ENCODE assay signal across 8 cellular contexts in genomic region chr1:201348211-201348566, GRCh38. TPM values are rescaled to one million over a fixed set of nuclear protein-coding genes. Genes with fewer than 3 reads are reported as not detected.
DNase-seq lines count a peak whose midpoint lies in the region; ATAC-seq and TF ChIP-seq lines count a peak whose summit lies in the region.

No MANE protein-coding gene starts in this region.

- H3K9me3 Mint-ChIP-seq in stimulated activated naive CD8-positive, alpha-beta T cell treated with anti-CD3 and anti-CD28 coated beads, Interleukin-15, amount 100 ng/mL, for 72 hours: no peaks in the 10 kb centered on the region

- no peaks in the 10 kb centered on the region for H3K36me3 ChIP-seq in BJ (ENCODE audit: control insufficient read depth, insufficient read depth, low read length)

- H3K27me3 Mint-ChIP-seq in stimulated activated naive CD8-positive, alpha-beta T cell treated with anti-CD3 and anti-CD28 coated beads, Interleukin-15, amount 100 ng/mL, for 72 hours: peaks cover 18% of the 10 kb centered on the region

- CTCF ChIA-PET in BJ (lab: Yijun Ruan, JAX): interaction anchor here (0.5 to 7.7 kb wide), 30 partner anchors 12 to 218 kb away, joined by 3 to 136 read pairs (median 5); partner anchors contain the start of gene LAD1

- H3K4me3 Mint-ChIP-seq in stimulated activated naive CD8-positive, alpha-beta T cell treated with anti-CD3 and anti-CD28 coated beads, Interleukin-15, amount 100 ng/mL, for 72 hours: no peak overlapping the region

- no peaks in the 10 kb centered on the region for H3K4me1 Mint-ChIP-seq in stimulated activated naive CD8-positive, alpha-beta T cell treated with anti-CD3 and anti-CD28 coated beads, Interleukin-15, amount 100 ng/mL, for 72 hours

- peak; percentile 68 for ATAC-seq in stimulated activated naive CD8-positive, alpha-beta T cell treated with anti-CD3 and anti-CD28 coated beads, Interleukin-15, amount 100 ng/mL, for 72 hours
- no peak for ATAC-seq in esophagus mucosa
- ATAC-seq in GM19397 (IDR thresholded peaks at IDR 0.05; ENCODE audit: unreplicated experiment): no peak

- H3K4me3 ChIP-seq in BJ (ENCODE audit: low read depth, low read length): no peak overlapping the region

- TF ChIP-seq CTCF in BJ (IDR thresholded peaks at IDR 0.05; ENCODE audit: insufficient read depth, low read depth, low read length) (peak; percentile 78), GM20000 (IDR thresholded peaks at IDR 0.05; ENCODE audit: extremely low read depth, missing control alignments) (peak; percentile 52)

- DNase-seq in BJ (ENCODE audit: low read depth) (no peak), GM20000 (ENCODE audit: low spot score) (peak; percentile 71), NCI-H2227 (lab: John Stamatoyannopoulos, UW; ENCODE audit: unreplicated experiment) (peak; percentile 76), amniotic epithelial cell (ENCODE audit: low read depth) (peak; percentile 15), iPS-NIHi7 (ENCODE audit: extremely low spot score) (peak; percentile 93)
- peak; percentile 27 to 32 for DNase-seq in stimulated activated naive CD8-positive, alpha-beta T cell treated with anti-CD3 and anti-CD28 coated beads, Interleukin-15, amount 100 ng/mL, for 72 hours

- H3K27me3 ChIP-seq in BJ (ENCODE audit: control insufficient read depth, insufficient read depth, low read length): peaks cover 9% of the 10 kb centered on the region

- POLR2A ChIA-PET in BJ (lab: Charles Lee): no interaction called here

- no peak overlapping the region for H3K27ac Mint-ChIP-seq in stimulated activated naive CD8-positive, alpha-beta T cell treated with anti-CD3 and anti-CD28 coated beads, Interleukin-15, amount 100 ng/mL, for 72 hours

RNA-seq across cellular contexts. Expression of gene TNNT2, which starts 29.3 kb away (rescaled TPM):
- not detected in 2 replicates for polyA plus RNA-seq in BJ (2011; rRNA removed)
- not detected in 2 replicates for polyA minus RNA-seq in BJ (2011; rRNA and poly(A)+ RNA removed)
- 3.9 TPM for total RNA-seq in esophagus mucosa

RNA-seq across cellular contexts. Expression of gene LAD1, which starts 50.9 kb away (rescaled TPM):
- not detected in 2 replicates for polyA plus RNA-seq in BJ (2011; rRNA removed)
- polyA minus RNA-seq in BJ (2011; rRNA and poly(A)+ RNA removed): not detected in 2 replicates
- total RNA-seq in esophagus mucosa: 328 TPM
